26 cellular contexts compared by ENCODE assay signal in genomic region chr11:23620617-23621016, GRCh38.
"Had no signal": no experiment of that assay in that cellular context is flagged by ENCODE, and none has a peak within 500 bp of the region (broad histone marks: within the 10 kb centered on the region; RNA-seq: fewer than 3 reads in every experiment).

No MANE protein-coding gene starts in this region.

- H3K4me3 Mint-ChIP-seq: naive thymus-derived CD8-positive, alpha-beta T cell; nephron progenitor cell; stimulated activated naive B cell treated with anti-CD40 and anti-IgM and Interleukin-4, amounts not matched to agents 10 μg/mL and 1 μg/mL and 100 μg/mL, for 72 hours; stimulated activated naive CD8-positive, alpha-beta T cell treated with anti-CD3 and anti-CD28 coated beads, Interleukin-15, Interleukin-2, amounts not matched to agents 100 ng/mL and 50 ng/mL, for 24 hours had no signal

- H3K79me2 ChIP-seq: hepatocyte had no signal

- H3K4me1 Mint-ChIP-seq: naive thymus-derived CD8-positive, alpha-beta T cell; nephron progenitor cell; stimulated activated naive B cell treated with anti-CD40 and anti-IgM and Interleukin-4, amounts not matched to agents 10 μg/mL and 1 μg/mL and 100 μg/mL, for 72 hours had no signal

- H3K36me3 Mint-ChIP-seq: naive thymus-derived CD8-positive, alpha-beta T cell; stimulated activated naive B cell treated with anti-CD40 and anti-IgM and Interleukin-4, amounts not matched to agents 10 μg/mL and 1 μg/mL and 100 μg/mL, for 72 hours had no signal

- H3K4me3 ChIP-seq: dorsolateral prefrontal cortex, gastroesophageal sphincter, heart left ventricle, hepatocyte, left lung, prostate gland, right atrium auricular region, sigmoid colon, skin epidermis, spleen, thoracic aorta, transverse colon, upper lobe of right lung, uterus had no signal

- DNase-seq: dorsolateral prefrontal cortex; effector CD4-positive, alpha-beta T cell; foreskin keratinocyte; heart left ventricle; left cardiac atrium; left lung; mammary epithelial cell; mesendoderm; midbrain; naive thymus-derived CD8-positive, alpha-beta T cell; nephron progenitor cell; nucleus accumbens; sigmoid colon; spleen; stimulated activated CD4-positive, alpha-beta T cell treated with anti-CD3 and anti-CD28 coated beads, Interleukin-4, amount 100 ng/mL, for 4 hours; stimulated activated naive B cell treated with anti-CD40 and anti-IgM and Interleukin-4, amounts not matched to agents 10 μg/mL and 1 μg/mL and 100 μg/mL, for 72 hours; transverse colon; upper lobe of right lung; uterus had no signal

- H2AFZ ChIP-seq: hepatocyte had no signal

- H3K36me3 ChIP-seq: gastroesophageal sphincter, heart left ventricle, left lung, prostate gland, right atrium auricular region, sigmoid colon, spleen, thoracic aorta, transverse colon, upper lobe of right lung, uterus had no signal

- H3K27me3 Mint-ChIP-seq: naive thymus-derived CD8-positive, alpha-beta T cell; stimulated activated naive B cell treated with anti-CD40 and anti-IgM and Interleukin-4, amounts not matched to agents 10 μg/mL and 1 μg/mL and 100 μg/mL, for 72 hours; stimulated activated naive CD8-positive, alpha-beta T cell treated with anti-CD3 and anti-CD28 coated beads, Interleukin-15, Interleukin-2, amounts not matched to agents 100 ng/mL and 50 ng/mL, for 24 hours had no signal

- H3K4me2 ChIP-seq: hepatocyte had no signal

- H3K4me1 ChIP-seq: foreskin keratinocyte, gastroesophageal sphincter, heart left ventricle, left lung, prostate gland, right atrium auricular region, sigmoid colon, spleen, transverse colon, upper lobe of right lung, uterus had no signal

- H3K27ac ChIP-seq: dorsolateral prefrontal cortex, foreskin keratinocyte, gastroesophageal sphincter, heart left ventricle, hepatocyte, left lung, prostate gland, right atrium auricular region, sigmoid colon, skin epidermis, spleen, thoracic aorta, transverse colon, upper lobe of right lung, uterus had no signal

- ATAC-seq: foreskin keratinocyte; gastroesophageal sphincter; heart left ventricle; left cardiac atrium; left lung; naive thymus-derived CD8-positive, alpha-beta T cell; stimulated activated naive B cell treated with anti-CD40 and anti-IgM and Interleukin-4, amounts not matched to agents 10 μg/mL and 1 μg/mL and 100 μg/mL, for 72 hours; upper lobe of right lung had no signal

- H3K9me3 ChIP-seq: gastroesophageal sphincter, left lung, prostate gland, right atrium auricular region, sigmoid colon, thoracic aorta, transverse colon, upper lobe of right lung, uterus had no signal

- H3K27me3 ChIP-seq: dorsolateral prefrontal cortex, foreskin keratinocyte, gastroesophageal sphincter, heart left ventricle, hepatocyte, left lung, right atrium auricular region, sigmoid colon, spleen, transverse colon, upper lobe of right lung, uterus had no signal

- H3K9me3 Mint-ChIP-seq: nephron progenitor cell had no signal

- H3K27ac Mint-ChIP-seq: naive thymus-derived CD8-positive, alpha-beta T cell; nephron progenitor cell; stimulated activated naive B cell treated with anti-CD40 and anti-IgM and Interleukin-4, amounts not matched to agents 10 μg/mL and 1 μg/mL and 100 μg/mL, for 72 hours; stimulated activated naive CD8-positive, alpha-beta T cell treated with anti-CD3 and anti-CD28 coated beads, Interleukin-15, Interleukin-2, amounts not matched to agents 100 ng/mL and 50 ng/mL, for 24 hours had no signal
